Comparison of ENCODE assay signal across 1 cellular context in the genomic region with DNA sequence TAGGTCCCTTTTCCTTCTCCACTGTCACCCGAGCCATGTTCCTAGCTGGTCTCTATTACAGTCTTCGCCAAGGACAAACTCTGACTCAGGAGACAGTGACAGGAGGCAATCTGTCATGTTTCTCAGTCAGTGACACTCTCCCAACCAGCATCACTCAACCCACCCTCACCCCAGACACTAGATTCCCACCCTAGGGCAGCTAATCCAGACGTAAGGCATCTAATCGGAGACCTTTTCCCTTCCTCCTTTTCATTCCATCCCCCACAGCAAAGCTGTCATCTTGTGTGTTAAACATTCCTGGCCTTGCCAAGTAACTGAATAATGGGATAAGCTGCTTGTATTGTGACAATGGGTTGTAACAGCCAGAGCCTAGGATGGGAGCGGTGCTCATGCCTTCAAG.
TF ChIP-seq lines count a peak whose summit lies in the region.

No MANE protein-coding gene starts in this region.

TF ChIP-seq in IMR-90, 13 proteins besides CTCF, POLR2A, EP300 and RAD21 (continued from another document):
- TF ChIP-seq, protein P1, sequence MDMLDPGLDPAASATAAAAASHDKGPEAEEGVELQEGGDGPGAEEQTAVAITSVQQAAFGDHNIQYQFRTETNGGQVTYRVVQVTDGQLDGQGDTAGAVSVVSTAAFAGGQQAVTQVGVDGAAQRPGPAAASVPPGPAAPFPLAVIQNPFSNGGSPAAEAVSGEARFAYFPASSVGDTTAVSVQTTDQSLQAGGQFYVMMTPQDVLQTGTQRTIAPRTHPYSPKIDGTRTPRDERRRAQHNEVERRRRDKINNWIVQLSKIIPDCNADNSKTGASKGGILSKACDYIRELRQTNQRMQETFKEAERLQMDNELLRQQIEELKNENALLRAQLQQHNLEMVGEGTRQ (IDR thresholded peaks at IDR 0.05; ENCODE audit: low read depth, low read length) = no peak
- TF ChIP-seq MAZ (IDR thresholded peaks at IDR 0.05; ENCODE audit: borderline replicate concordance, low read depth, low read length) = no peak
- TF ChIP-seq, protein P2, sequence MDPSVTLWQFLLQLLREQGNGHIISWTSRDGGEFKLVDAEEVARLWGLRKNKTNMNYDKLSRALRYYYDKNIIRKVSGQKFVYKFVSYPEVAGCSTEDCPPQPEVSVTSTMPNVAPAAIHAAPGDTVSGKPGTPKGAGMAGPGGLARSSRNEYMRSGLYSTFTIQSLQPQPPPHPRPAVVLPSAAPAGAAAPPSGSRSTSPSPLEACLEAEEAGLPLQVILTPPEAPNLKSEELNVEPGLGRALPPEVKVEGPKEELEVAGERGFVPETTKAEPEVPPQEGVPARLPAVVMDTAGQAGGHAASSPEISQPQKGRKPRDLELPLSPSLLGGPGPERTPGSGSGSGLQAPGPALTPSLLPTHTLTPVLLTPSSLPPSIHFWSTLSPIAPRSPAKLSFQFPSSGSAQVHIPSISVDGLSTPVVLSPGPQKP (IDR thresholded peaks at IDR 0.05; ENCODE audit: borderline replicate concordance, low read depth, low read length) = no peak
